Comparison of ENCODE assay signal across 21 cellular contexts in genomic region chr1:1553821-1554494, GRCh38. TPM values are rescaled to one million over a fixed set of nuclear protein-coding genes. Genes with fewer than 3 reads are reported as not detected.
A peak's percentile ranks its signal among the peaks of the same experiment; 100 is the strongest.
DNase-seq lines count a peak whose midpoint lies in the region; ATAC-seq and TF ChIP-seq lines count a peak whose summit lies in the region.
"Had no signal": no experiment of that assay in that cellular context is flagged by ENCODE, and none has a peak within 500 bp of the region (broad histone marks: within the 10 kb centered on the region; RNA-seq: fewer than 3 reads in every experiment).

No MANE protein-coding gene starts in this region.

- H3K9ac ChIP-seq in skeletal muscle tissue (ENCODE audit: low read depth in 1 of 3, low read length in 3 of 3), result peak overlapping the region in 1 of 3 donors; percentile 82
- H3K9ac ChIP-seq: KMS-11 had no signal

- intact Hi-C loops in activated CD4-positive, alpha-beta T cell treated with anti-CD3 and anti-CD28 coated beads for 36 hours (cut with DNase I, micrococcal nuclease), result no loop called here
- intact Hi-C loops in heart right ventricle (cut with DNase I), result no loop called here

- peaks cover 5% of the 10 kb centered on the region for H3K4me1 Mint-ChIP-seq in activated CD4-positive, alpha-beta T cell treated with anti-CD3 and anti-CD28 coated beads for 36 hours
- H3K4me1 Mint-ChIP-seq in mesothelial cell of epicardium, result no peaks in the 10 kb centered on the region
- H3K4me1 Mint-ChIP-seq: GM23338 had no signal

- no peaks in the 10 kb centered on the region for H3K27me3 Mint-ChIP-seq in activated CD4-positive, alpha-beta T cell treated with anti-CD3 and anti-CD28 coated beads for 36 hours
- no peaks in the 10 kb centered on the region for H3K27me3 Mint-ChIP-seq in mesothelial cell of epicardium (ENCODE audit: low read depth)
- H3K27me3 Mint-ChIP-seq: B cell; CD4-positive, alpha-beta T cell had no signal

- H3K9me3 ChIP-seq in skeletal muscle tissue (ENCODE audit: control insufficient read depth in 3 of 3, low read length in 3 of 3), result no peaks in the 10 kb centered on the region
- H3K9me3 ChIP-seq in heart right ventricle, result no peaks in the 10 kb centered on the region
- H3K9me3 ChIP-seq: Caco-2 had no signal

- TF ChIP-seq CTCF in mesothelial cell of epicardium (IDR thresholded peaks at IDR 0.05; ENCODE audit: unreplicated experiment), result no peak
- no peak for TF ChIP-seq CTCF in heart right ventricle (IDR thresholded peaks at IDR 0.05)

- peak overlapping the region; percentile 3 for H3K27ac Mint-ChIP-seq in activated CD4-positive, alpha-beta T cell treated with anti-CD3 and anti-CD28 coated beads for 36 hours
- peak overlapping the region; percentile 25 for H3K27ac Mint-ChIP-seq in mesothelial cell of epicardium
- H3K27ac Mint-ChIP-seq: B cell; CD4-positive, alpha-beta T cell; GM23338 had no signal

- H3K27me3 ChIP-seq in skeletal muscle tissue (ENCODE audit: control insufficient read depth in 3 of 3, insufficient read depth in 3 of 3, low read length in 3 of 3), result no peaks in the 10 kb centered on the region
- H3K27me3 ChIP-seq in heart right ventricle, result no peaks in the 10 kb centered on the region

- no peaks in the 10 kb centered on the region for H3K9me3 Mint-ChIP-seq in activated CD4-positive, alpha-beta T cell treated with anti-CD3 and anti-CD28 coated beads for 36 hours (ENCODE audit: low read depth)
- H3K9me3 Mint-ChIP-seq in mesothelial cell of epicardium, result no peaks in the 10 kb centered on the region
- H3K9me3 Mint-ChIP-seq: CD4-positive, alpha-beta T cell; GM23338 had no signal

- H3K4me1 ChIP-seq in skeletal muscle tissue (ENCODE audit: control insufficient read depth in 3 of 3, insufficient read depth in 3 of 3, low read length in 3 of 3), result peaks cover 28 to 54% (median 44%) of the 10 kb centered on the region in 3 donors
- peaks cover 0 to 31% (median 14%) of the 10 kb centered on the region in 9 donors for H3K4me1 ChIP-seq in heart right ventricle
- H3K4me1 ChIP-seq: Caco-2 had no signal

- H3K27ac ChIP-seq in angular gyrus (ENCODE audit: low read depth, low read length) (peak overlapping the region; percentile 48), skeletal muscle tissue (ENCODE audit: low read depth, low read length) (peak overlapping the region; percentile 68), heart right ventricle (no peak overlapping the region)
- H3K27ac ChIP-seq: KMS-11 had no signal

- no peak overlapping the region for H3K4me3 ChIP-seq in skeletal muscle tissue (ENCODE audit: low read length in 3 of 3)
- H3K4me3 ChIP-seq in heart right ventricle, result no peak overlapping the region
- H3K4me3 ChIP-seq: GM23338 had no signal

- no peak for ATAC-seq in activated CD4-positive, alpha-beta T cell treated with anti-CD3 and anti-CD28 coated beads for 36 hours
- ATAC-seq in HG02840 (IDR thresholded peaks at IDR 0.05; ENCODE audit: low FRiP score, unreplicated experiment) (no peak), heart right ventricle (no peak)
- ATAC-seq: GM23338 had no signal

- 89 to 90% methylated on average over 35 of the region's 35 CpGs for WGBS in heart right ventricle, 2 donors

- CTCF ChIA-PET in activated CD4-positive, alpha-beta T cell treated with anti-CD3 and anti-CD28 coated beads for 36 hours (lab: Charles Lee), result no interaction called here

- POLR2A ChIA-PET in activated CD4-positive, alpha-beta T cell treated with anti-CD3 and anti-CD28 coated beads for 36 hours (lab: Charles Lee), result interaction anchor here (0.6 kb wide), 1 partner anchor 179 kb away, joined by 3 read pairs; no protein-coding TSS in a partner anchor

- no peaks in the 10 kb centered on the region for H3K36me3 Mint-ChIP-seq in activated CD4-positive, alpha-beta T cell treated with anti-CD3 and anti-CD28 coated beads for 36 hours (ENCODE audit: low read depth)
- no peaks in the 10 kb centered on the region for H3K36me3 Mint-ChIP-seq in mesothelial cell of epicardium

- DNase-seq in activated CD4-positive, alpha-beta T cell treated with anti-CD3 and anti-CD28 coated beads for 36 hours, result no peak
- DNase-seq in activated CD4-positive, alpha-beta T cell treated with anti-CD3 and anti-CD28 coated beads for 4 hours, result no peak
- DNase-seq in mesothelial cell of epicardium (ENCODE audit: low spot score in 2 of 2, unreplicated experiment in 2 of 2), result no peak
- no peak for DNase-seq in amygdala (lab: John Stamatoyannopoulos, UW)
- no peak for DNase-seq in heart right ventricle
- DNase-seq: 8988T; Caco-2; CD4-positive, alpha-beta T cell; DMS153; GDM1; NCI-H1694 treated with DMSO at 0.1 percent for 48 hours; NCI-H748 treated with DMSO at 0.1 percent for 48 hours; NK-92 treated with Interleukin-12 subunit alpha and Interleukin-12 subunit beta, amount 100 ng/mL, for 24 hours; OCI-M1; SHP77 had no signal

- H3K36me3 ChIP-seq in skeletal muscle tissue (ENCODE audit: control insufficient read depth in 3 of 3, insufficient read depth in 3 of 3, low read length in 3 of 3), result peaks cover 0 to 2% (median under 1%) of the 10 kb centered on the region in 3 donors
- H3K36me3 ChIP-seq in heart right ventricle, result peaks cover 0 to 11% (median 0%) of the 10 kb centered on the region in 9 donors

- no peak overlapping the region for H3K4me3 Mint-ChIP-seq in activated CD4-positive, alpha-beta T cell treated with anti-CD3 and anti-CD28 coated beads for 36 hours
- no peak overlapping the region for H3K4me3 Mint-ChIP-seq in mesothelial cell of epicardium
- H3K4me3 Mint-ChIP-seq: B cell; CD4-positive, alpha-beta T cell; GM23338 had no signal

RNA-seq across cellular contexts. Expression of gene TMEM240, which starts 13.5 kb away (rescaled TPM):
- total RNA-seq in activated CD4-positive, alpha-beta T cell treated with anti-CD3 and anti-CD28 coated beads for 36 hours, result under 1 TPM; 0.42 to 0.46 TPM
- total RNA-seq in mesothelial cell of epicardium (16.7 to 18.3 TPM (median 17.3 TPM) in 3 replicates), skeletal muscle tissue (2.1 TPM), heart right ventricle (1 to 10 TPM; 3.2 to 6.2 (median 3.7) TPM)
- polyA plus RNA-seq in heart right ventricle, result 10 to 100 TPM in 1 of 2 donors, 1 to 10 TPM in 1; 3.5 to 12.1 TPM

RNA-seq across cellular contexts. Expression of gene SSU72, which starts 20.7 kb away (rescaled TPM):
- 100 to 1,000 TPM; 105 to 123 TPM for total RNA-seq in activated CD4-positive, alpha-beta T cell treated with anti-CD3 and anti-CD28 coated beads for 36 hours
- total RNA-seq in mesothelial cell of epicardium, result 97.2 to 98.8 TPM (median 97.4 TPM) in 3 replicates
- 40.2 TPM for total RNA-seq in skeletal muscle tissue
- 100 to 1,000 TPM in 4 of 10 donors, 10 to 100 TPM in 6; 73.8 to 138 (median 77.9) TPM for total RNA-seq in heart right ventricle
- polyA plus RNA-seq in heart right ventricle, result 100 to 1,000 TPM in 1 of 2 donors, 10 to 100 TPM in 1; 96.3 to 122 TPM

RNA-seq across cellular contexts. Expression of gene ATAD3A, which starts 42.0 kb away (rescaled TPM):
- total RNA-seq in activated CD4-positive, alpha-beta T cell treated with anti-CD3 and anti-CD28 coated beads for 36 hours, result 10 to 100 TPM; 39.9 to 42.9 TPM
- total RNA-seq in mesothelial cell of epicardium (31.8 to 35.4 TPM (median 35.3 TPM) in 3 replicates), skeletal muscle tissue (6.8 TPM), heart right ventricle (10 to 100 TPM; 13.2 to 27.9 (median 15.6) TPM)
- 10 to 100 TPM; 24.7 to 39.4 TPM for polyA plus RNA-seq in heart right ventricle

RNA-seq across cellular contexts. Expression of gene FNDC10, which starts 46.0 kb away (rescaled TPM):
- 1 to 10 TPM; 1.7 to 1.9 TPM for total RNA-seq in activated CD4-positive, alpha-beta T cell treated with anti-CD3 and anti-CD28 coated beads for 36 hours
- total RNA-seq in mesothelial cell of epicardium, result 5.4 to 6.2 TPM (median 5.4 TPM) in 3 replicates
- not detected for total RNA-seq in skeletal muscle tissue
- 1 to 10 TPM in 8 of 10 donors, under 1 TPM in 2; 0.66 to 5.9 (median 2.3) TPM for total RNA-seq in heart right ventricle
- 1 to 10 TPM; 1.1 to 3.8 TPM for polyA plus RNA-seq in heart right ventricle

Comparison
In these comparisons a context has a peak if more than half of its experiments do, and no peak if none do; other contexts are left out.
1. H3K27ac ChIP-seq: peak in angular gyrus (single experiment) and skeletal muscle tissue (single experiment); none in heart right ventricle (0 of 10).